Comparison of ENCODE assay signal across 9 cellular contexts in genomic region chr2:63698825-63699548, GRCh38.
DNase-seq lines count a peak whose midpoint lies in the region; ATAC-seq, FAIRE-seq and TF ChIP-seq lines count a peak whose summit lies in the region.
"Had no signal": no experiment of that assay in that cellular context is flagged by ENCODE, and none has a peak within 500 bp of the region (broad histone marks: within the 10 kb centered on the region; RNA-seq: fewer than 3 reads in every experiment).

No MANE protein-coding gene starts in this region.

- no peaks in the 10 kb centered on the region for H4K20me1 ChIP-seq in SU-DHL-6 (ENCODE audit: low read depth, low read length)

- no peaks in the 10 kb centered on the region for H3K4me1 Mint-ChIP-seq in nephron

- ATAC-seq in GM18868 (IDR thresholded peaks at IDR 0.05; ENCODE audit: unreplicated experiment) = peak; percentile 76
- ATAC-seq in HG03342 (IDR thresholded peaks at IDR 0.05; ENCODE audit: unreplicated experiment) = no peak
- ATAC-seq in GM21381 (IDR thresholded peaks at IDR 0.05; ENCODE audit: unreplicated experiment) = no peak

- no peak overlapping the region for H3K4me3 ChIP-seq in SU-DHL-6 (ENCODE audit: insufficient read depth, low read length, poor library complexity, severe bottlenecking)

- no peaks in the 10 kb centered on the region for H3K9me2 ChIP-seq in SU-DHL-6 (replicated peaks; ENCODE audit: insufficient read depth, low read length)

- no peaks in the 10 kb centered on the region for H3F3A ChIP-seq in SU-DHL-6 (ENCODE audit: insufficient read depth)

- H3K9me3 ChIP-seq in SU-DHL-6 (ENCODE audit: insufficient read depth, low read length) = no peaks in the 10 kb centered on the region

- no peaks in the 10 kb centered on the region for H3K36me3 ChIP-seq in SU-DHL-6 (ENCODE audit: low read length)

- no peaks in the 10 kb centered on the region for H3K27me3 Mint-ChIP-seq in nephron (ENCODE audit: low read depth)
- H3K27me3 Mint-ChIP-seq: stimulated activated naive CD8-positive, alpha-beta T cell treated with anti-CD3 and anti-CD28 coated beads, Interleukin-15, Interleukin-2, amounts not matched to agents 100 ng/mL and 50 ng/mL, for 24 hours had no signal

- H2AFZ ChIP-seq in SU-DHL-6 (ENCODE audit: low read depth, low read length, severe bottlenecking) = no peak overlapping the region

- DNase-seq in DMS 273 treated with DMSO at 0.1 percent for 48 hours (lab: John Stamatoyannopoulos, UW) (peak; percentile 28), HTR-8/SVneo (ENCODE audit: insufficient read length, low spot score) (peak; percentile 56), fibroblast of peridontal ligament (ENCODE audit: extremely low read depth) (peak; percentile 92)

- H3K27me3 ChIP-seq in SU-DHL-6 (ENCODE audit: low read length) = no peaks in the 10 kb centered on the region

- no peak overlapping the region for H3K27ac Mint-ChIP-seq in nephron

- H3K36me3 Mint-ChIP-seq in nephron (ENCODE audit: low read depth) = peaks cover 3% of the 10 kb centered on the region

- no peak overlapping the region for H3K9ac ChIP-seq in SU-DHL-6 (ENCODE audit: low read length)

- H3K27ac ChIP-seq in SU-DHL-6 (ENCODE audit: low read depth, low read length) = no peak overlapping the region

- H3K4me2 ChIP-seq in SU-DHL-6 (ENCODE audit: low read depth, low read length, poor library complexity, severe bottlenecking) = no peak overlapping the region

- H3K4me3 Mint-ChIP-seq in nephron = no peak overlapping the region
- H3K4me3 Mint-ChIP-seq: stimulated activated naive CD8-positive, alpha-beta T cell treated with anti-CD3 and anti-CD28 coated beads, Interleukin-15, Interleukin-2, amounts not matched to agents 100 ng/mL and 50 ng/mL, for 24 hours had no signal

- H3K9me3 Mint-ChIP-seq in nephron = peaks cover 5% of the 10 kb centered on the region
- H3K9me3 Mint-ChIP-seq: stimulated activated naive CD8-positive, alpha-beta T cell treated with anti-CD3 and anti-CD28 coated beads, Interleukin-15, Interleukin-2, amounts not matched to agents 100 ng/mL and 50 ng/mL, for 24 hours had no signal

- peak; percentile 68 for FAIRE-seq in HTR-8/SVneo (lab: Jason Lieb, UNC)

- TF ChIP-seq CTCF in SU-DHL-6 (IDR thresholded peaks at IDR 0.05; ENCODE audit: insufficient read depth, low read length, poor library complexity, severe bottlenecking) (peak; percentile 69), nephron (IDR thresholded peaks at IDR 0.05; ENCODE audit: unreplicated experiment in 3 of 3) (peak; percentile 19 to 32 (median 30))

- no peaks in the 10 kb centered on the region for H3K79me2 ChIP-seq in SU-DHL-6 (ENCODE audit: insufficient read depth, low read length)

Comparison
In these comparisons a context has a peak if more than half of its experiments do, and no peak if none do; other contexts are left out.
1. DNase-seq: peak in every context shown above with its lines; median percentile 92 in fibroblast of peridontal ligament; 56 in HTR-8/SVneo; 28 in DMS 273 treated with DMSO at 0.1 percent for 48 hours.